Comparison of ENCODE assay signal across 8 cellular contexts in the genomic region with DNA sequence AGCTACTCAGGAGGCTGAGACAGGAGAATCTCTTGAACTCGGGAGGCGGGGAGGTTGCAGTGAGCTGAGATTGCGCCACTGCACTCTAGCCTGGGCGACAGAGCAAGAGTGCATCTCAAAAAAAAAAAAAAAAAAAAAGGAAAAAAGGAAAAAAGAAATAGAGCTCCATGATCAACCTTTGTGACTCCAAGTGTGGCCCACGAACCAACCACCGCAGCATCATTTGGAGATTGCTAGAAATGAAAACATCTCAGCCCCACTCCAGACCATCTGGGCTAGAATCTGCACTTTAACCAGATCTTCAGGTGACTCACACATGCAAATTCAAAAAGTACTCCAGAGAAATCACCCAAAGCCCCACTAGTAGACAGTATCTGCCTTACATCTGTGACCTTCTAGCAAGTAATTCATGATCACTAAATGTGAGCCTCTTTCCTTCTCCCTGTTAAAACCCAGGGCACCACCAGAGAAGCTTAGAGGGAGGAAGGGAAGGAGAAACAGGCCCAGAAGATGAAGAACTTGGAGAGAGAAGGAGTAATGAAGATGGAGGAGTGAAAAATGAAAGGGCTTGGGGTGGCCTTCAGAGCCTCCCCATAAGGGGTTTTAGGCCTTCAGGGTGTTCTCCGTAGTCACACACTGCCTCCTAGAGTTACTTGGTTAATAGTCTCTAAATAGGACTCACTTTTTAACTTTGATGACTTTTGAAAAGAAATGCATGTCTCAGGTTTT.
A peak's percentile ranks its signal among the peaks of the same experiment; 100 is the strongest.
DNase-seq lines count a peak whose midpoint lies in the region; ATAC-seq, FAIRE-seq and TF ChIP-seq lines count a peak whose summit lies in the region.

No MANE protein-coding gene starts in this region.

- TF ChIP-seq RAD21 in HepG2 (CRISPR knock-in tag; IDR thresholded peaks at IDR 0.05), result peak; percentile 73

- peak overlapping the region in 5 of 11 experiments; percentile 11 to 53 (median 22); a peak in 5 of 22 replicates for H3K9ac ChIP-seq in BLaER1 treated with 17β-estradiol and CSF1 and Interleukin-3, amounts not matched to agents 10 nM and 100 nM
- H3K9ac ChIP-seq in OCI-LY3 (ENCODE audit: low read length) (no peak overlapping the region), adipocyte (ENCODE audit: low read length) (peak overlapping the region; percentile 25), HepG2 (ENCODE audit: insufficient read depth, low read depth, low read length) (no peak overlapping the region)

- no peak overlapping the region for H3K4me3 ChIP-seq in BLaER1 treated with 17β-estradiol and CSF1 and Interleukin-3, amounts not matched to agents 10 nM and 100 nM
- 0 out of 2 replicates have a peak overlapping the region, but pooled peaks have one; percentile 7 for H3K4me3 ChIP-seq in OCI-LY3 (ENCODE audit: low read length)
- no peak overlapping the region for H3K4me3 ChIP-seq in adipocyte (ENCODE audit: low read length)
- H3K4me3 ChIP-seq in HepG2 (replicated peaks in 1 of 3; ENCODE audit: insufficient read depth in 1 of 3, low read depth in 2 of 3, low read length in 3 of 3), result peak overlapping the region in 1 of 3 experiments; percentile 17; a peak in 1 of 6 replicates
- no peak overlapping the region for H3K4me3 ChIP-seq in esophagus muscularis mucosa

- H4K20me1 ChIP-seq in BLaER1 treated with 17β-estradiol and CSF1 and Interleukin-3, amounts not matched to agents 10 nM and 100 nM, result no peaks in the 10 kb centered on the region
- H4K20me1 ChIP-seq in OCI-LY3 (ENCODE audit: insufficient read depth, low read length) (peaks cover 21% of the 10 kb centered on the region; the same call in 1 of the 2 replicates), HepG2 (ENCODE audit: insufficient read depth, low read length) (no peaks in the 10 kb centered on the region)

- H2AFZ ChIP-seq in OCI-LY3 (ENCODE audit: low read depth, low read length), result no peak overlapping the region
- no peak overlapping the region for H2AFZ ChIP-seq in HepG2 (ENCODE audit: low read length)

- no peak for TF ChIP-seq POLR2A in HepG2 (IDR thresholded peaks at IDR 0.05; ENCODE audit: insufficient read depth in 1 of 2, low read depth in 2 of 2, low read length in 2 of 2)
- TF ChIP-seq POLR2A in esophagus muscularis mucosa (IDR thresholded peaks at IDR 0.05; ENCODE audit: low read depth), result no peak

- TF ChIP-seq EP300 in HepG2 (IDR thresholded peaks at IDR 0.05; ENCODE audit: low read depth in 2 of 2, low read length in 2 of 2) (no peak), HepG2 (CRISPR knock-in tag; IDR thresholded peaks at IDR 0.05; ENCODE audit: borderline replicate concordance) (no peak), esophagus muscularis mucosa (IDR thresholded peaks at IDR 0.05) (no peak)

- peak; percentile 81 for ATAC-seq in GM19351 (IDR thresholded peaks at IDR 0.05; ENCODE audit: unreplicated experiment)
- ATAC-seq in HepG2, result peak; percentile 82

- intact Hi-C loops in HepG2 (cut with micrococcal nuclease; ENCODE audit: unreplicated experiment), result loop anchor here (1.0 to 5.0 kb wide), 3 partner anchors 52 to 129 kb away; no protein-coding TSS in a partner anchor
- intact Hi-C loops in esophagus muscularis mucosa (cut with DNase I), result no loop called here

- TF ChIP-seq CTCF in OCI-LY3 (IDR thresholded peaks at IDR 0.05; ENCODE audit: low read depth, low read length), result peak; percentile 56
- TF ChIP-seq CTCF in HepG2 (CRISPR knock-in tag; IDR thresholded peaks at IDR 0.05), result peak; percentile 72
- peak in 1 of 3 experiments; percentile 26 for TF ChIP-seq CTCF in esophagus muscularis mucosa (IDR thresholded peaks at IDR 0.05)

- POLR2A ChIA-PET in HepG2 (lab: Yijun Ruan, JAX), result interaction anchor here (0.9 to 1.9 kb wide), 5 partner anchors 50 to 129 kb away, joined by 3 to 11 read pairs (median 3); a partner anchor contains a TSS

- FAIRE-seq in HepG2 (lab: Jason Lieb, UNC), result peak; percentile 4

- WGBS in HepG2 (ENCODE audit: low lambda C conversion rate), result 28% methylated on average over 7 of the region's 7 CpGs
- 86% methylated on average over 7 of the region's 7 CpGs for WGBS in esophagus muscularis mucosa

- H3K79me2 ChIP-seq in OCI-LY3 (ENCODE audit: low read length) (no peaks in the 10 kb centered on the region), HepG2 (ENCODE audit: insufficient read depth, low read length) (no peaks in the 10 kb centered on the region)

- H3K36me3 ChIP-seq in BLaER1 treated with 17β-estradiol and CSF1 and Interleukin-3, amounts not matched to agents 10 nM and 100 nM, result no peaks in the 10 kb centered on the region
- no peaks in the 10 kb centered on the region for H3K36me3 ChIP-seq in OCI-LY3 (replicated peaks; ENCODE audit: low read depth, low read length)
- no peaks in the 10 kb centered on the region for H3K36me3 ChIP-seq in adipocyte (ENCODE audit: control insufficient read depth, insufficient read depth, low read length, severe bottlenecking)
- no peaks in the 10 kb centered on the region for H3K36me3 ChIP-seq in HepG2 (replicated peaks in 1 of 2; ENCODE audit: control insufficient read depth in 1 of 2, insufficient read depth in 2 of 2, low read length in 2 of 2)
- no peaks in the 10 kb centered on the region for H3K36me3 ChIP-seq in esophagus muscularis mucosa

- CTCF ChIA-PET in HepG2 (lab: Yijun Ruan, JAX; ENCODE audit: low intra/inter-chr PET ratio, low total read pairs), result interaction anchor here (1.6 kb wide), 1 partner anchor 129 kb away, joined by 8 read pairs; no protein-coding TSS in a partner anchor

- H3K4me2 ChIP-seq in BLaER1 treated with 17β-estradiol and CSF1 and Interleukin-3, amounts not matched to agents 10 nM and 100 nM, result peak overlapping the region in 6 of 11 experiments; percentile 7 to 79 (median 71); a peak in 11 of 22 replicates
- H3K4me2 ChIP-seq in OCI-LY3 (ENCODE audit: low read length) (peak overlapping the region; percentile 43), HepG2 (ENCODE audit: low read depth, low read length) (peak overlapping the region; percentile 63)

- DNase-seq in adipocyte (ENCODE audit: low read depth) (peak; percentile 28), HepG2 (ENCODE audit: low spot score) (peak; percentile 53), inferior parietal cortex (ENCODE audit: extremely low spot score) (no peak), esophagus muscularis mucosa (ENCODE audit: extremely low spot score) (no peak), putamen (ENCODE audit: low spot score) (no peak)

- peaks cover 0 to 84% (median 39%) of the 10 kb centered on the region in 10 experiments; a peak in 15 of 20 replicates for H3K4me1 ChIP-seq in BLaER1 treated with 17β-estradiol and CSF1 and Interleukin-3, amounts not matched to agents 10 nM and 100 nM
- H3K4me1 ChIP-seq in OCI-LY3 (ENCODE audit: low read length) (peaks cover 34% of the 10 kb centered on the region), adipocyte (ENCODE audit: control insufficient read depth, insufficient read depth, low read length) (peaks cover 6% of the 10 kb centered on the region), HepG2 (ENCODE audit: insufficient read depth, low read length) (peaks cover 83% of the 10 kb centered on the region), esophagus muscularis mucosa (no peaks in the 10 kb centered on the region)

- H3K9me3 ChIP-seq in BLaER1 treated with 17β-estradiol and CSF1 and Interleukin-3, amounts not matched to agents 10 nM and 100 nM (replicated peaks in 1 of 11), result no peaks in the 10 kb centered on the region
- H3K9me3 ChIP-seq in OCI-LY3 (ENCODE audit: insufficient read depth, low read length), result no peaks in the 10 kb centered on the region
- H3K9me3 ChIP-seq in adipocyte (ENCODE audit: control insufficient read depth, low read length), result no peaks in the 10 kb centered on the region
- H3K9me3 ChIP-seq in HepG2 (ENCODE audit: low read length), result no peaks in the 10 kb centered on the region
- no peaks in the 10 kb centered on the region for H3K9me3 ChIP-seq in esophagus muscularis mucosa

- in situ Hi-C loops in HepG2 (cut with HindIII; ENCODE audit: extremely low pct_ligation_motif_present, low pct_unique_long_range_greater_than_20kb), result loop anchor here (10.0 kb wide), 1 partner anchor 129 kb away; a partner anchor contains a TSS

- no TSS peak for BruUV-seq in HepG2 (replicated peaks; lab: Mats Ljungman, UMichigan)

- peak overlapping the region in 7 of 11 experiments; percentile 8 to 59 (median 38); a peak in 13 of 22 replicates for H3K27ac ChIP-seq in BLaER1 treated with 17β-estradiol and CSF1 and Interleukin-3, amounts not matched to agents 10 nM and 100 nM
- H3K27ac ChIP-seq in OCI-LY3 (ENCODE audit: low read length), result no peak overlapping the region
- H3K27ac ChIP-seq in HepG2 (ENCODE audit: extremely low read length, insufficient read depth, low read length), result no peak overlapping the region
- no peak overlapping the region for H3K27ac ChIP-seq in esophagus muscularis mucosa (replicated peaks in 1 of 4)

- peaks cover 0 to 9% (median 0%) of the 10 kb centered on the region in 11 experiments; a peak in 1 of 22 replicates for H3K27me3 ChIP-seq in BLaER1 treated with 17β-estradiol and CSF1 and Interleukin-3, amounts not matched to agents 10 nM and 100 nM
- H3K27me3 ChIP-seq in OCI-LY3 (ENCODE audit: low read depth, low read length) (peaks cover 69% of the 10 kb centered on the region), adipocyte (replicated peaks; ENCODE audit: control insufficient read depth, insufficient read depth, low read length) (no peaks in the 10 kb centered on the region), HepG2 (ENCODE audit: control insufficient read depth in 1 of 2, insufficient read depth in 2 of 2, low read length in 2 of 2) (no peaks in the 10 kb centered on the region), esophagus muscularis mucosa (no peaks in the 10 kb centered on the region)

TF ChIP-seq in HepG2, 621 proteins besides CTCF, POLR2A, EP300 and RAD21 (continues in another document):
- TF ChIP-seq GATAD2A (CRISPR knock-in tag; IDR thresholded peaks at IDR 0.05) (0 out of 2 replicates have a peak, but pooled peaks have one; percentile 14), ZNF326 (CRISPR knock-in tag; IDR thresholded peaks at IDR 0.05; ENCODE audit: borderline replicate concordance) (no peak), NFKB2 (CRISPR knock-in tag; IDR thresholded peaks at IDR 0.05; ENCODE audit: borderline replicate concordance) (no peak)
- TF ChIP-seq, protein P1, sequence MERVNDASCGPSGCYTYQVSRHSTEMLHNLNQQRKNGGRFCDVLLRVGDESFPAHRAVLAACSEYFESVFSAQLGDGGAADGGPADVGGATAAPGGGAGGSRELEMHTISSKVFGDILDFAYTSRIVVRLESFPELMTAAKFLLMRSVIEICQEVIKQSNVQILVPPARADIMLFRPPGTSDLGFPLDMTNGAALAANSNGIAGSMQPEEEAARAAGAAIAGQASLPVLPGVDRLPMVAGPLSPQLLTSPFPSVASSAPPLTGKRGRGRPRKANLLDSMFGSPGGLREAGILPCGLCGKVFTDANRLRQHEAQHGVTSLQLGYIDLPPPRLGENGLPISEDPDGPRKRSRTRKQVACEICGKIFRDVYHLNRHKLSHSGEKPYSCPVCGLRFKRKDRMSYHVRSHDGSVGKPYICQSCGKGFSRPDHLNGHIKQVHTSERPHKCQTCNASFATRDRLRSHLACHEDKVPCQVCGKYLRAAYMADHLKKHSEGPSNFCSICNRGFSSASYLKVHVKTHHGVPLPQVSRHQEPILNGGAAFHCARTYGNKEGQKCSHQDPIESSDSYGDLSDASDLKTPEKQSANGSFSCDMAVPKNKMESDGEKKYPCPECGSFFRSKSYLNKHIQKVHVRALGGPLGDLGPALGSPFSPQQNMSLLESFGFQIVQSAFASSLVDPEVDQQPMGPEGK (CRISPR knock-in tag; IDR thresholded peaks at IDR 0.05), result peak; percentile 42; the same call in 1 of the 2 replicates

Comparison
In these comparisons a context has a peak if more than half of its experiments do, and no peak if none do; other contexts are left out.
1. H3K27ac ChIP-seq: peak in BLaER1 treated with 17β-estradiol and CSF1 and Interleukin-3, amounts not matched to agents 10 nM and 100 nM (7 of 11); none in OCI-LY3 (single experiment), HepG2 (single experiment) and esophagus muscularis mucosa (0 of 4).
2. DNase-seq: peak in adipocyte (single experiment) and HepG2 (single experiment); none in inferior parietal cortex (single experiment), esophagus muscularis mucosa (single experiment) and putamen (single experiment).
3. Peak in every context shown above with its lines, with median percentiles within 50 percentile points of each other: H3K4me2 ChIP-seq.